ENCODE assay signal across 14 cellular contexts in genomic region chr13:20415694-20416107, GRCh38.
DNase-seq lines count a peak whose midpoint lies in the region; ATAC-seq, FAIRE-seq and TF ChIP-seq lines count a peak whose summit lies in the region.
"Had no signal": no experiment of that assay in that cellular context is flagged by ENCODE, and none has a peak within 500 bp of the region (broad histone marks: within the 10 kb centered on the region; RNA-seq: fewer than 3 reads in every experiment).

No MANE protein-coding gene starts in this region.

- H3K9ac ChIP-seq in K562 (ENCODE audit: insufficient read depth in 1 of 2, low read depth in 2 of 2, low read length in 2 of 2), result no peak overlapping the region
- H3K9ac ChIP-seq: BLaER1 treated with 17β-estradiol and CSF1 and Interleukin-3, amounts not matched to agents 10 nM and 100 nM had no signal

- no peak for FAIRE-seq in K562 (lab: Jason Lieb, UNC)

- 23% methylated on average over 20 of the region's 27 CpGs for WGBS in K562 (ENCODE audit: insufficient coverage, low coverage, missing lambda C conversion rate)

- intact Hi-C loops in K562 (cut with micrococcal nuclease), result no loop called here
- intact Hi-C loops in posterior vena cava (cut with DNase I), result no loop called here
- intact Hi-C loops in lower lobe of right lung (cut with DNase I), result no loop called here

- no peaks in the 10 kb centered on the region for H3K9me3 ChIP-seq in K562 (replicated peaks; ENCODE audit: control insufficient read depth, insufficient read depth, low read depth, low read length)
- H3K9me3 ChIP-seq in lower lobe of right lung, result no peaks in the 10 kb centered on the region
- H3K9me3 ChIP-seq: HAP-1 had no signal

- H3K4me1 ChIP-seq in GM23338 (ENCODE audit: insufficient read depth) (peaks cover 26% of the 10 kb centered on the region), K562 (replicated peaks in 1 of 2; ENCODE audit: control insufficient read depth in 2 of 2, insufficient read depth in 2 of 2, low read length in 2 of 2) (peaks cover 0 to 9% of the 10 kb centered on the region in 2 experiments; a peak in 1 of 5 replicates), lower lobe of right lung (peaks cover 10% of the 10 kb centered on the region)
- H3K4me1 ChIP-seq: HAP-1 had no signal

- CTCF ChIA-PET in K562 (lab: Yijun Ruan, JAX; ENCODE audit: low intra/inter-chr PET ratio), result no interaction called here

- H3K79me2 ChIP-seq in GM23338 (replicated peaks; ENCODE audit: insufficient read depth) (no peaks in the 10 kb centered on the region), K562 (ENCODE audit: control insufficient read depth, insufficient read depth, low read length) (no peaks in the 10 kb centered on the region)

- ATAC-seq in GM23338, result no peak
- no peak for ATAC-seq in K562
- ATAC-seq in lower lobe of right lung, result no peak
- no peak for ATAC-seq in GM21447 (IDR thresholded peaks at IDR 0.05; ENCODE audit: unreplicated experiment)
- ATAC-seq in GM21390 (IDR thresholded peaks at IDR 0.05; ENCODE audit: unreplicated experiment), result no peak

- no peak overlapping the region for H3K27ac Mint-ChIP-seq in GM23338
- H3K27ac Mint-ChIP-seq: CD4-positive, CD25-positive, alpha-beta regulatory T cell had no signal

- no peaks in the 10 kb centered on the region; the same call in 1 of the 2 replicates for H3F3A ChIP-seq in GM23338 (replicated peaks; ENCODE audit: low read depth)

- H3K9me3 Mint-ChIP-seq in GM23338, result peaks cover 2% of the 10 kb centered on the region; the same call in 1 of the 3 replicates

- peaks cover 30% of the 10 kb centered on the region for H3K4me1 Mint-ChIP-seq in GM23338

- peak overlapping the region; percentile 81; the same call in 1 of the 2 replicates for H3K4me2 ChIP-seq in GM23338
- H3K4me2 ChIP-seq in K562 (ENCODE audit: insufficient read depth, low read length), result no peak overlapping the region
- H3K4me2 ChIP-seq: BLaER1 treated with 17β-estradiol and CSF1 and Interleukin-3, amounts not matched to agents 10 nM and 100 nM had no signal

- peak overlapping the region; percentile 47; the same call in 1 of the 2 replicates for H3K4me3 ChIP-seq in GM23338
- H3K4me3 ChIP-seq in K562, result no peak overlapping the region
- no peak overlapping the region for H3K4me3 ChIP-seq in lower lobe of right lung
- H3K4me3 ChIP-seq: HAP-1 had no signal

- H3K27ac ChIP-seq in GM23338 (ENCODE audit: low read depth) (no peak overlapping the region), K562 (ENCODE audit: extremely low read depth, low read depth, low read length) (no peak overlapping the region), lower lobe of right lung (no peak overlapping the region)
- H3K27ac ChIP-seq: BLaER1 treated with 17β-estradiol and CSF1 and Interleukin-3, amounts not matched to agents 10 nM and 100 nM had no signal

- DNase-seq in GM23338 (ENCODE audit: low spot score) (peak; percentile 49), K562 (ENCODE audit: extremely low read depth in 1 of 4, low spot score in 3 of 4) (no peak), mesenteric fat pad (ENCODE audit: low spot score) (peak; percentile 75), posterior vena cava (ENCODE audit: low spot score) (peak; percentile 71), lower lobe of right lung (no peak)
- DNase-seq: 8988T; CD4-positive, CD25-positive, alpha-beta regulatory T cell; DMS53; GF-D8; GOT3 had no signal

- no peaks in the 10 kb centered on the region for H3K36me3 ChIP-seq in GM23338 (ENCODE audit: insufficient read depth)
- no peaks in the 10 kb centered on the region for H3K36me3 ChIP-seq in K562 (ENCODE audit: control insufficient read depth, insufficient read depth, low read length)
- no peaks in the 10 kb centered on the region for H3K36me3 ChIP-seq in lower lobe of right lung
- H3K36me3 ChIP-seq: HAP-1 had no signal

- H3K4me3 Mint-ChIP-seq in GM23338, result no peak overlapping the region
- H3K4me3 Mint-ChIP-seq: CD4-positive, CD25-positive, alpha-beta regulatory T cell had no signal

- TF ChIP-seq POLR2A in K562 (conservative IDR thresholded peaks at IDR 0.05), result no peak

- in situ Hi-C loops in K562 (cut with MboI), result no loop called here

- no peaks in the 10 kb centered on the region for H3K36me3 Mint-ChIP-seq in GM23338 (ENCODE audit: low read depth)

- H2AFZ ChIP-seq in GM23338, result peak overlapping the region; percentile 92
- no peak overlapping the region for H2AFZ ChIP-seq in K562 (ENCODE audit: low read depth, low read length)

- POLR2A ChIA-PET in K562 (lab: Yijun Ruan, JAX), result no interaction called here

- TF ChIP-seq EP300 in K562 (IDR thresholded peaks at IDR 0.05; ENCODE audit: low read length), result no peak

- TF ChIP-seq RAD21 in K562 (CRISPR knock-in tag; conservative IDR thresholded peaks at IDR 0.05 in 1 of 2, IDR thresholded peaks at IDR 0.05 in 1 of 2), result no peak

- 0 out of 2 replicates have a peak, but pooled peaks cover 3% of the 10 kb centered on the region for H3K9me2 ChIP-seq in GM23338 (ENCODE audit: insufficient read depth)

- TF ChIP-seq CTCF in GM23338 (conservative IDR thresholded peaks at IDR 0.05; ENCODE audit: low read depth in 2 of 2), result no peak
- TF ChIP-seq CTCF in K562 (IDR thresholded peaks at IDR 0.05 in 2 of 3, conservative IDR thresholded peaks at IDR 0.05 in 1 of 3; ENCODE audit: insufficient read depth in 2 of 3, low read depth in 1 of 3, low read length in 3 of 3), result no peak
- TF ChIP-seq CTCF in lower lobe of right lung (IDR thresholded peaks at IDR 0.05), result no peak

- no TSS peak for BruUV-seq in K562 (replicated peaks; lab: Mats Ljungman, UMichigan)

- H3K27me3 Mint-ChIP-seq in GM23338 (ENCODE audit: insufficient read depth, low read depth, poor library complexity), result peaks cover 14% of the 10 kb centered on the region
- H3K27me3 Mint-ChIP-seq: CD4-positive, CD25-positive, alpha-beta regulatory T cell had no signal

- no peaks in the 10 kb centered on the region for H3K9me1 ChIP-seq in K562 (ENCODE audit: control insufficient read depth, insufficient read depth, low read length)

- peaks cover 40% of the 10 kb centered on the region for H3K27me3 ChIP-seq in GM23338 (ENCODE audit: insufficient read depth)
- peaks cover 7 to 41% of the 10 kb centered on the region in 2 experiments; a peak in 3 of 5 replicates for H3K27me3 ChIP-seq in K562 (ENCODE audit: control insufficient read depth in 2 of 2, insufficient read depth in 2 of 2, low read length in 2 of 2)
- H3K27me3 ChIP-seq in lower lobe of right lung (ENCODE audit: low read depth), result peaks cover 4% of the 10 kb centered on the region

- H4K20me1 ChIP-seq in GM23338 (replicated peaks; ENCODE audit: insufficient read depth), result no peaks in the 10 kb centered on the region
- H4K20me1 ChIP-seq in K562 (replicated peaks; ENCODE audit: control insufficient read depth, insufficient read depth, low read length), result no peaks in the 10 kb centered on the region
- H4K20me1 ChIP-seq: BLaER1 treated with 17β-estradiol and CSF1 and Interleukin-3, amounts not matched to agents 10 nM and 100 nM had no signal

TF ChIP-seq in GM23338, 12 proteins besides CTCF, POLR2A, EP300 and RAD21:
- no peak for TF ChIP-seq NANOG (IDR thresholded peaks at IDR 0.05; ENCODE audit: borderline replicate concordance)

TF ChIP-seq in K562, 482 proteins besides CTCF, POLR2A, EP300 and RAD21:
- TF ChIP-seq ZNF165 (CRISPR knock-in tag; IDR thresholded peaks at IDR 0.05; ENCODE audit: borderline replicate concordance) (no peak), NUFIP1 (IDR thresholded peaks at IDR 0.05; ENCODE audit: partially characterized antibody) (no peak), FOSL1 (tag; conservative IDR thresholded peaks at IDR 0.05) (peak; percentile 49), ZNF134 (CRISPR knock-in tag; conservative IDR thresholded peaks at IDR 0.05) (no peak), HDGF (IDR thresholded peaks at IDR 0.05) (no peak)
- TF ChIP-seq, protein P1, sequence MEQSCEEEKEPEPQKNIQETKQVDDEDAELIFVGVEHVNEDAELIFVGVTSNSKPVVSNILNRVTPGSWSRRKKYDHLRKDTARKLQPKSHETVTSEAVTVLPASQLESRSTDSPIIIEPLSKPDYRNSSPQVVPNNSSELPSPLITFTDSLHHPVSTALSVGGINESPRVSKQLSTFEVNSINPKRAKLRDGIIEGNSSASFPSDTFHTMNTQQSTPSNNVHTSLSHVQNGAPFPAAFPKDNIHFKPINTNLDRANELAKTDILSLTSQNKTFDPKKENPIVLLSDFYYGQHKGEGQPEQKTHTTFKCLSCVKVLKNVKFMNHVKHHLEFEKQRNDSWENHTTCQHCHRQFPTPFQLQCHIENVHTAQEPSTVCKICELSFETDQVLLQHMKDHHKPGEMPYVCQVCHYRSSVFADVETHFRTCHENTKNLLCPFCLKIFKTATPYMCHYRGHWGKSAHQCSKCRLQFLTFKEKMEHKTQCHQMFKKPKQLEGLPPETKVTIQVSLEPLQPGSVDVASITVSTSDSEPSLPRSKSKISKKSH (CRISPR knock-in tag; IDR thresholded peaks at IDR 0.05), result no peak

Comparison
In these comparisons a context has a peak if more than half of its experiments do, and no peak if none do; other contexts are left out.
1. DNase-seq: peak in GM23338 (single experiment), mesenteric fat pad (single experiment) and posterior vena cava (single experiment); none in K562 (0 of 4) and lower lobe of right lung (single experiment).